14 cellular contexts compared by ENCODE assay signal in the genomic region with DNA sequence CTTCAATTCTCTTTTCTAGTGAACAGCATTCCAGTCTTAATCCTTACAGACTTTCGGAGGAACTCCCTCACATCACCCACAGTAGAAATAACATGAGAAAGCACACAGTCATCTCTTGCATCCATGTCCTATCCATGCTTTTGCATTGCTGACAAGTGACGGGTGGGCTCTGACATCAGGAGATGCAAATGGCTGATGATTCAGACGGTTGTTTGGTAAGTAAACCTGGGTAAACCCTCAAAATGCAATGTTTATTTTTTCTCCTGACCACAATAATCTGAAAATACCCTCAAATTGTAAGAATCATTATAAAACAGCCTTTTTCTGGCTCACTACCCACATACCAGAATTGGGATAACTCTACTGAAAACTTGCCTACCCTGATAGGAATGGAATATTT.
A peak's percentile ranks its signal among the peaks of the same experiment; 100 is the strongest.
DNase-seq lines count a peak whose midpoint lies in the region; ATAC-seq and TF ChIP-seq lines count a peak whose summit lies in the region.
"Had no signal": no experiment of that assay in that cellular context is flagged by ENCODE, and none has a peak within 500 bp of the region (broad histone marks: within the 10 kb centered on the region; RNA-seq: fewer than 3 reads in every experiment).

No MANE protein-coding gene starts in this region.

- no peak overlapping the region for H3K4me3 Mint-ChIP-seq in stimulated activated naive CD8-positive, alpha-beta T cell treated with anti-CD3 and anti-CD28 coated beads, Interleukin-15, amount 100 ng/mL, for 72 hours
- H3K4me3 Mint-ChIP-seq: activated naive CD4-positive, alpha-beta T cell treated with anti-CD3 and anti-CD28 coated beads, Interleukin-2, amount 50 U/mL, for 24 hours; GM23338 had no signal

- H3K9me3 Mint-ChIP-seq in stimulated activated naive CD8-positive, alpha-beta T cell treated with anti-CD3 and anti-CD28 coated beads, Interleukin-15, amount 100 ng/mL, for 72 hours, result peaks cover 5 to 7% of the 10 kb centered on the region in 2 donors
- H3K9me3 Mint-ChIP-seq: activated naive CD4-positive, alpha-beta T cell treated with anti-CD3 and anti-CD28 coated beads, Interleukin-2, amount 50 U/mL, for 24 hours; GM23338 had no signal

- CTCF ChIA-PET in AG04450 (lab: Charles Lee), result no interaction called here

- ATAC-seq in stimulated activated naive CD8-positive, alpha-beta T cell treated with anti-CD3 and anti-CD28 coated beads, Interleukin-15, amount 100 ng/mL, for 72 hours, result no peak
- ATAC-seq in GM19467 (IDR thresholded peaks at IDR 0.05; ENCODE audit: unreplicated experiment), result no peak
- ATAC-seq: GM23338, heart right ventricle, left colon had no signal

- H3K36me3 ChIP-seq in brain microvascular endothelial cell (replicated peaks) (no peaks in the 10 kb centered on the region), kidney epithelial cell (ENCODE audit: control insufficient read depth, insufficient read depth, low read length) (no peaks in the 10 kb centered on the region)
- H3K36me3 ChIP-seq: heart right ventricle had no signal

- H3K27ac Mint-ChIP-seq in stimulated activated naive CD8-positive, alpha-beta T cell treated with anti-CD3 and anti-CD28 coated beads, Interleukin-15, amount 100 ng/mL, for 72 hours, result no peak overlapping the region
- H3K27ac Mint-ChIP-seq: activated naive CD4-positive, alpha-beta T cell treated with anti-CD3 and anti-CD28 coated beads, Interleukin-2, amount 50 U/mL, for 24 hours had no signal

- no peaks in the 10 kb centered on the region for H3K9me3 ChIP-seq in AG04450 (ENCODE audit: control insufficient read depth, insufficient read depth, low read length)

- H3K27ac ChIP-seq in AG04450 (ENCODE audit: low read depth, low read length), result no peak overlapping the region
- peak overlapping the region; percentile 49 for H3K27ac ChIP-seq in brain microvascular endothelial cell
- H3K27ac ChIP-seq: heart right ventricle had no signal

- H3K27me3 ChIP-seq in AG04450 (ENCODE audit: control insufficient read depth, insufficient read depth, low read length) (peaks cover 7% of the 10 kb centered on the region), brain microvascular endothelial cell (replicated peaks) (no peaks in the 10 kb centered on the region), kidney epithelial cell (ENCODE audit: control insufficient read depth, insufficient read depth, low read length) (no peaks in the 10 kb centered on the region)
- H3K27me3 ChIP-seq: heart right ventricle had no signal

- peak; percentile 87 for DNase-seq in AG04450 (ENCODE audit: low read depth, low spot score)
- peak; percentile 19 for DNase-seq in HS-27A (ENCODE audit: low read depth)
- peak; percentile 96 for DNase-seq in brain microvascular endothelial cell
- DNase-seq in kidney epithelial cell (ENCODE audit: low read depth), result peak; percentile 47
- DNase-seq in stimulated activated naive CD8-positive, alpha-beta T cell treated with anti-CD3 and anti-CD28 coated beads, Interleukin-15, amount 100 ng/mL, for 72 hours, result no peak
- no peak for DNase-seq in NCI-H748 (lab: John Stamatoyannopoulos, UW; ENCODE audit: unreplicated experiment)
- DNase-seq in DMS153 treated with DMSO at 0.1 percent for 48 hours (lab: John Stamatoyannopoulos, UW; ENCODE audit: unreplicated experiment), result no peak
- DNase-seq: heart right ventricle, left colon, NCI-H82, substantia nigra had no signal

- no peaks in the 10 kb centered on the region for H3K4me1 Mint-ChIP-seq in stimulated activated naive CD8-positive, alpha-beta T cell treated with anti-CD3 and anti-CD28 coated beads, Interleukin-15, amount 100 ng/mL, for 72 hours
- H3K4me1 Mint-ChIP-seq: activated naive CD4-positive, alpha-beta T cell treated with anti-CD3 and anti-CD28 coated beads, Interleukin-2, amount 50 U/mL, for 24 hours had no signal

- POLR2A ChIA-PET in AG04450 (lab: Yijun Ruan, JAX), result no interaction called here

- no peak for TF ChIP-seq CTCF in AG04450 (IDR thresholded peaks at IDR 0.05; ENCODE audit: low read depth, low read length)
- no peak for TF ChIP-seq CTCF in brain microvascular endothelial cell (IDR thresholded peaks at IDR 0.05; ENCODE audit: low read depth, low read length, missing control alignments)
- TF ChIP-seq CTCF in kidney epithelial cell (IDR thresholded peaks at IDR 0.05; ENCODE audit: insufficient read depth, low read length, poor library complexity, severe bottlenecking), result no peak

- peaks cover 8% of the 10 kb centered on the region for H3K27me3 Mint-ChIP-seq in stimulated activated naive CD8-positive, alpha-beta T cell treated with anti-CD3 and anti-CD28 coated beads, Interleukin-15, amount 100 ng/mL, for 72 hours

- H3K4me3 ChIP-seq in AG04450 (ENCODE audit: low read depth, low read length), result no peak overlapping the region
- H3K4me3 ChIP-seq in brain microvascular endothelial cell (ENCODE audit: low read depth, low read length), result no peak overlapping the region
- H3K4me3 ChIP-seq in kidney epithelial cell (ENCODE audit: low read depth, low read length), result no peak overlapping the region
- H3K4me3 ChIP-seq: GM23338, heart right ventricle had no signal

- in situ Hi-C loops in brain microvascular endothelial cell (cut with HindIII; ENCODE audit: low pct_ligation_motif_present, low sequenced_read_pairs), result no loop called here

Comparison
In these comparisons a context has a peak if more than half of its experiments do, and no peak if none do; other contexts are left out.
1. DNase-seq: peak in AG04450 (single experiment), HS-27A (single experiment), brain microvascular endothelial cell (single experiment) and kidney epithelial cell (single experiment); none in stimulated activated naive CD8-positive, alpha-beta T cell treated with anti-CD3 and anti-CD28 coated beads, Interleukin-15, amount 100 ng/mL, for 72 hours (0 of 2), NCI-H748 (single experiment) and DMS153 treated with DMSO at 0.1 percent for 48 hours (single experiment).